Comparison of ENCODE assay signal across 1 cellular context in genomic region chr12:77065361-77066204, GRCh38.
A peak's percentile ranks its signal among the peaks of the same experiment; 100 is the strongest.
TF ChIP-seq lines count a peak whose summit lies in the region.

A gene with protein sequence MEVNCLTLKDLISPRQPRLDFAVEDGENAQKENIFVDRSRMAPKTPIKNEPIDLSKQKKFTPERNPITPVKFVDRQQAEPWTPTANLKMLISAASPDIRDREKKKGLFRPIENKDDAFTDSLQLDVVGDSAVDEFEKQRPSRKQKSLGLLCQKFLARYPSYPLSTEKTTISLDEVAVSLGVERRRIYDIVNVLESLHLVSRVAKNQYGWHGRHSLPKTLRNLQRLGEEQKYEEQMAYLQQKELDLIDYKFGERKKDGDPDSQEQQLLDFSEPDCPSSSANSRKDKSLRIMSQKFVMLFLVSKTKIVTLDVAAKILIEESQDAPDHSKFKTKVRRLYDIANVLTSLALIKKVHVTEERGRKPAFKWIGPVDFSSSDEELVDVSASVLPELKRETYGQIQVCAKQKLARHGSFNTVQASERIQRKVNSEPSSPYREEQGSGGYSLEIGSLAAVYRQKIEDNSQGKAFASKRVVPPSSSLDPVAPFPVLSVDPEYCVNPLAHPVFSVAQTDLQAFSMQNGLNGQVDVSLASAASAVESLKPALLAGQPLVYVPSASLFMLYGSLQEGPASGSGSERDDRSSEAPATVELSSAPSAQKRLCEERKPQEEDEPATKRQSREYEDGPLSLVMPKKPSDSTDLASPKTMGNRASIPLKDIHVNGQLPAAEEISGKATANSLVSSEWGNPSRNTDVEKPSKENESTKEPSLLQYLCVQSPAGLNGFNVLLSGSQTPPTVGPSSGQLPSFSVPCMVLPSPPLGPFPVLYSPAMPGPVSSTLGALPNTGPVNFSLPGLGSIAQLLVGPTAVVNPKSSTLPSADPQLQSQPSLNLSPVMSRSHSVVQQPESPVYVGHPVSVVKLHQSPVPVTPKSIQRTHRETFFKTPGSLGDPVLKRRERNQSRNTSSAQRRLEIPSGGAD (minus strand): TSS chr12:77065569. CDS start chr12:77064635, 934 bp downstream.

TF ChIP-seq in HEK293, 187 proteins besides CTCF, POLR2A, EP300 and RAD21 (continued from another document):
- peak; percentile 42; the same call in 1 of the 2 replicates for TF ChIP-seq ZNF341 (tag by site-specific recombination; IDR thresholded peaks at IDR 0.05; ENCODE audit: low read depth)
- peak; percentile 25; the same call in 1 of the 2 replicates for TF ChIP-seq ZIC2 (tag by site-specific recombination; IDR thresholded peaks at IDR 0.05)
- TF ChIP-seq, protein P1, sequence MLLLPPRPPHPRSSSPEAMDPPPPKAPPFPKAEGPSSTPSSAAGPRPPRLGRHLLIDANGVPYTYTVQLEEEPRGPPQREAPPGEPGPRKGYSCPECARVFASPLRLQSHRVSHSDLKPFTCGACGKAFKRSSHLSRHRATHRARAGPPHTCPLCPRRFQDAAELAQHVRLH (tag by site-specific recombination; IDR thresholded peaks at IDR 0.05), result peak; percentile 21; the same call in 1 of the 2 replicates
- peak; percentile 56 for TF ChIP-seq ZEB2 (tag by site-specific recombination; IDR thresholded peaks at IDR 0.05)
- TF ChIP-seq ZNF335 (tag by site-specific recombination; conservative IDR thresholded peaks at IDR 0.05), result peak; percentile 1; the same call in 1 of the 2 replicates
- peak; percentile 9; the same call in 1 of the 2 replicates for TF ChIP-seq WT1 (tag by site-specific recombination; IDR thresholded peaks at IDR 0.05)
- TF ChIP-seq ZBTB20 (tag by site-specific recombination; IDR thresholded peaks at IDR 0.05), result peak; percentile 95
- peak; percentile 70 for TF ChIP-seq SP3 (tag by site-specific recombination; IDR thresholded peaks at IDR 0.05)
- TF ChIP-seq, protein P2, sequence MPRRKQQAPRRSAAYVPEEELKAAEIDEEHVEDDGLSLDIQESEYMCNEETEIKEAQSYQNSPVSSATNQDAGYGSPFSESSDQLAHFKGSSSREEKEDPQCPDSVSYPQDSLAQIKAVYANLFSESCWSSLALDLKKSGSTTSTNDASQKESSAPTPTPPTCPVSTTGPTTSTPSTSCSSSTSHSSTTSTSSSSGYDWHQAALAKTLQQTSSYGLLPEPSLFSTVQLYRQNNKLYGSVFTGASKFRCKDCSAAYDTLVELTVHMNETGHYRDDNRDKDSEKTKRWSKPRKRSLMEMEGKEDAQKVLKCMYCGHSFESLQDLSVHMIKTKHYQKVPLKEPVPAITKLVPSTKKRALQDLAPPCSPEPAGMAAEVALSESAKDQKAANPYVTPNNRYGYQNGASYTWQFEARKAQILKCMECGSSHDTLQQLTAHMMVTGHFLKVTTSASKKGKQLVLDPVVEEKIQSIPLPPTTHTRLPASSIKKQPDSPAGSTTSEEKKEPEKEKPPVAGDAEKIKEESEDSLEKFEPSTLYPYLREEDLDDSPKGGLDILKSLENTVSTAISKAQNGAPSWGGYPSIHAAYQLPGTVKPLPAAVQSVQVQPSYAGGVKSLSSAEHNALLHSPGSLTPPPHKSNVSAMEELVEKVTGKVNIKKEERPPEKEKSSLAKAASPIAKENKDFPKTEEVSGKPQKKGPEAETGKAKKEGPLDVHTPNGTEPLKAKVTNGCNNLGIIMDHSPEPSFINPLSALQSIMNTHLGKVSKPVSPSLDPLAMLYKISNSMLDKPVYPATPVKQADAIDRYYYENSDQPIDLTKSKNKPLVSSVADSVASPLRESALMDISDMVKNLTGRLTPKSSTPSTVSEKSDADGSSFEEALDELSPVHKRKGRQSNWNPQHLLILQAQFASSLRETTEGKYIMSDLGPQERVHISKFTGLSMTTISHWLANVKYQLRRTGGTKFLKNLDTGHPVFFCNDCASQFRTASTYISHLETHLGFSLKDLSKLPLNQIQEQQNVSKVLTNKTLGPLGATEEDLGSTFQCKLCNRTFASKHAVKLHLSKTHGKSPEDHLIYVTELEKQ (tag by site-specific recombination; IDR thresholded peaks at IDR 0.05; ENCODE audit: borderline replicate concordance), result no peak
